8 cellular contexts compared by ENCODE assay signal in genomic region chr1:34858901-34859441, GRCh38. TPM values are rescaled to one million over a fixed set of nuclear protein-coding genes. Genes with fewer than 3 reads are reported as not detected.
DNase-seq lines count a peak whose midpoint lies in the region; ATAC-seq, FAIRE-seq and TF ChIP-seq lines count a peak whose summit lies in the region.

No MANE protein-coding gene starts in this region.

- peaks cover 30% of the 10 kb centered on the region for H3K36me3 ChIP-seq in DND-41 (ENCODE audit: insufficient read depth, low read length)
- H3K36me3 ChIP-seq in lower lobe of right lung, result peaks cover 18% of the 10 kb centered on the region

- no peak for TF ChIP-seq CTCF in DND-41 (IDR thresholded peaks at IDR 0.05; ENCODE audit: borderline replicate concordance, extremely low read depth, low read length, poor library complexity, severe bottlenecking)
- TF ChIP-seq CTCF in lower lobe of right lung (IDR thresholded peaks at IDR 0.05), result no peak

- peaks cover 42% of the 10 kb centered on the region for H3K79me2 ChIP-seq in DND-41 (ENCODE audit: insufficient read depth, low read length)

- no peaks in the 10 kb centered on the region for H3K9me3 ChIP-seq in DND-41 (ENCODE audit: insufficient read depth, low read length, severe bottlenecking)
- no peaks in the 10 kb centered on the region for H3K9me3 ChIP-seq in lower lobe of right lung

- H3K27me3 ChIP-seq in DND-41 (ENCODE audit: insufficient read depth, low read length, poor library complexity) (no peaks in the 10 kb centered on the region), lower lobe of right lung (ENCODE audit: low read depth) (no peaks in the 10 kb centered on the region)

- H4K20me1 ChIP-seq in DND-41 (ENCODE audit: insufficient read depth, low read length), result peaks cover 12% of the 10 kb centered on the region; the same call in 1 of the 2 replicates

- intact Hi-C loops in lower lobe of right lung (cut with DNase I), result no loop called here

- DNase-seq in DND-41, result peak; percentile 8
- DNase-seq in T-helper 9 cell, result peak; percentile 21
- no peak for DNase-seq in lower lobe of right lung
- DNase-seq in stimulated activated naive CD4-positive, alpha-beta T cell treated with Interleukin-2 at 50 U/mL for 16 hours (lab: John Stamatoyannopoulos, UW), result peak; percentile 29
- DNase-seq in NCI-H187 (lab: John Stamatoyannopoulos, UW), result no peak
- no peak for DNase-seq in urothelium cell line (ENCODE audit: low spot score)

- H3K9ac ChIP-seq in DND-41 (ENCODE audit: low read depth, low read length), result peak overlapping the region; percentile 86

- ATAC-seq in DND-41 (ENCODE audit: insufficient read depth, low read depth), result 0 out of 3 replicates have a peak, but pooled peaks have one; percentile 6
- peak; percentile 5 for ATAC-seq in HG03060 (IDR thresholded peaks at IDR 0.05; ENCODE audit: low read depth, unreplicated experiment)
- ATAC-seq in lower lobe of right lung, result peak; percentile 38 to 50

- peak overlapping the region; percentile 78 for H3K27ac ChIP-seq in DND-41 (ENCODE audit: low read length)
- peak overlapping the region; percentile 83 for H3K27ac ChIP-seq in cingulate gyrus (ENCODE audit: low read depth, low read length)
- peak overlapping the region; percentile 92 for H3K27ac ChIP-seq in lower lobe of right lung

- H3K4me2 ChIP-seq in DND-41 (ENCODE audit: insufficient read depth, low read length), result peak overlapping the region; percentile 90

- H3K4me1 ChIP-seq in DND-41 (ENCODE audit: insufficient read depth, low read length), result peaks cover 26% of the 10 kb centered on the region
- peaks cover 29% of the 10 kb centered on the region for H3K4me1 ChIP-seq in lower lobe of right lung

- H3K4me3 ChIP-seq in DND-41 (ENCODE audit: low read depth in 1 of 2, low read length in 2 of 2), result peak overlapping the region; percentile 79 to 93
- peak overlapping the region; percentile 100 for H3K4me3 ChIP-seq in lower lobe of right lung

- H2AFZ ChIP-seq in DND-41 (ENCODE audit: low read depth, low read length), result peak overlapping the region; percentile 91

- no peak for FAIRE-seq in urothelium cell line (lab: Jason Lieb, UNC)

RNA-seq across cellular contexts. Expression of gene SMIM12, which starts 0.6 kb away (rescaled TPM):
- total RNA-seq in lower lobe of right lung, result 34.0 TPM

Comparison
In these comparisons a context has a peak if more than half of its experiments do, and no peak if none do; other contexts are left out.
1. DNase-seq: peak in DND-41 (single experiment), T-helper 9 cell (single experiment) and stimulated activated naive CD4-positive, alpha-beta T cell treated with Interleukin-2 at 50 U/mL for 16 hours (single experiment); none in lower lobe of right lung (single experiment), NCI-H187 (0 of 2) and urothelium cell line (single experiment).
2. Peak in every context shown above with its lines, with median percentiles within 50 percentile points of each other: ATAC-seq and H3K27ac ChIP-seq.